In genomic region chr4:152278505-152279301, GRCh38 we compare ENCODE assay signal across 10 cellular contexts.
A peak's percentile ranks its signal among the peaks of the same experiment; 100 is the strongest.
DNase-seq lines count a peak whose midpoint lies in the region; ATAC-seq lines count a peak whose summit lies in the region.
"Had no signal": no experiment of that assay in that cellular context is flagged by ENCODE, and none has a peak within 500 bp of the region (broad histone marks: within the 10 kb centered on the region; RNA-seq: fewer than 3 reads in every experiment).

No MANE protein-coding gene starts in this region.

- no peak overlapping the region for H3K4ac ChIP-seq in mesendoderm (ENCODE audit: low read depth, low read length)

- peak; percentile 88 for DNase-seq in NCI-H510A treated with DMSO at 0.1 percent for 48 hours (lab: John Stamatoyannopoulos, UW)
- DNase-seq in mesendoderm: peak; percentile 55
- DNase-seq in KBM-7: no peak
- DNase-seq in globus pallidus (ENCODE audit: low spot score): no peak
- DNase-seq in middle frontal gyrus (ENCODE audit: extremely low spot score, low spot score): no peak
- no peak for DNase-seq in MG63
- DNase-seq: activated naive CD8-positive, alpha-beta T cell treated with anti-CD3 and anti-CD28 coated beads for 36 hours; left cardiac atrium had no signal

- H2BK15ac ChIP-seq in mesendoderm (replicated peaks; ENCODE audit: low read depth): no peak overlapping the region

- H3K27ac ChIP-seq in mesendoderm (ENCODE audit: low read depth, low read length): no peak overlapping the region

- H2BK120ac ChIP-seq in mesendoderm (ENCODE audit: low read depth, low read length): no peak overlapping the region

- H2AK5ac ChIP-seq in mesendoderm (ENCODE audit: low read length): no peak overlapping the region

- no peak overlapping the region for H3K9ac ChIP-seq in mesendoderm (ENCODE audit: low read length)

- in situ Hi-C loops in KBM-7 (cut with MboI; ENCODE audit: low pct_unique_long_range_greater_than_20kb, low sequenced_read_pairs): no loop called here

- no peaks in the 10 kb centered on the region for H3K4me1 ChIP-seq in mesendoderm (ENCODE audit: control insufficient read depth, low read depth, low read length)

- no peak overlapping the region for H4K8ac ChIP-seq in mesendoderm (ENCODE audit: low read depth, low read length)

- no peak overlapping the region for H2BK5ac ChIP-seq in mesendoderm (ENCODE audit: low read length)

- no peak overlapping the region for H3K4me2 ChIP-seq in mesendoderm (ENCODE audit: low read length)

- no peaks in the 10 kb centered on the region for H3K79me1 ChIP-seq in mesendoderm (ENCODE audit: low read length)

- H3K4me3 ChIP-seq in mesendoderm (ENCODE audit: low read length): no peak overlapping the region
- H3K4me3 ChIP-seq in MG63: no peak overlapping the region

- H3K36me3 ChIP-seq in mesendoderm (ENCODE audit: control insufficient read depth, insufficient read depth, low read length): no peaks in the 10 kb centered on the region
- no peaks in the 10 kb centered on the region for H3K36me3 ChIP-seq in MG63

- no peaks in the 10 kb centered on the region for H3K9me3 ChIP-seq in MG63

- no peak overlapping the region for H3K56ac ChIP-seq in mesendoderm (ENCODE audit: low read length)

- no peak overlapping the region for H3K23ac ChIP-seq in mesendoderm (ENCODE audit: low read length)

- no peaks in the 10 kb centered on the region for H3K27me3 ChIP-seq in mesendoderm (ENCODE audit: insufficient read depth, low read length, poor library complexity)
- no peaks in the 10 kb centered on the region for H3K27me3 ChIP-seq in MG63

- no peak overlapping the region for H4K5ac ChIP-seq in mesendoderm (ENCODE audit: low read length)

- H3K79me2 ChIP-seq in mesendoderm (ENCODE audit: control insufficient read depth, insufficient read depth, low read length): no peaks in the 10 kb centered on the region

- no CpG with 5 or more reads among the region's 9 CpGs for WGBS in mesendoderm (ENCODE audit: extremely low coverage, insufficient coverage, low lambda C conversion rate)

- H3K18ac ChIP-seq in mesendoderm (ENCODE audit: low read length): no peak overlapping the region

- ATAC-seq in GM18867 (IDR thresholded peaks at IDR 0.05; ENCODE audit: unreplicated experiment) (peak; percentile 81), HG02642 (IDR thresholded peaks at IDR 0.05; ENCODE audit: poor library complexity, unreplicated experiment) (peak; percentile 75)

Comparison
In these comparisons a context has a peak if more than half of its experiments do, and no peak if none do; other contexts are left out.
1. DNase-seq: peak in NCI-H510A treated with DMSO at 0.1 percent for 48 hours (single experiment) and mesendoderm (single experiment); none in KBM-7 (single experiment), globus pallidus (single experiment), middle frontal gyrus (single experiment) and MG63 (single experiment).